ENCODE assay signal across 1 cellular context in genomic region chr18:56647071-56647470, GRCh38.
TF ChIP-seq lines count a peak whose summit lies in the region.

No MANE protein-coding gene starts in this region.

TF ChIP-seq in SK-N-SH, 30 proteins besides CTCF, POLR2A, EP300 and RAD21 (continued from another document):
- TF ChIP-seq USF2 (IDR thresholded peaks at IDR 0.05; ENCODE audit: borderline replicate concordance, low read depth, low read length) (no peak), RFX5 (IDR thresholded peaks at IDR 0.05; ENCODE audit: low read length) (no peak), REST (IDR thresholded peaks at IDR 0.05; ENCODE audit: low read depth, low read length) (no peak), IRF3 (IDR thresholded peaks at IDR 0.05; ENCODE audit: low read depth, low read length) (no peak), YY1 (IDR thresholded peaks at IDR 0.05; ENCODE audit: low read depth) (no peak), RCOR1 (IDR thresholded peaks at IDR 0.05; ENCODE audit: low read length) (no peak), TAF1 (IDR thresholded peaks at IDR 0.05; ENCODE audit: borderline replicate concordance, low read depth, low read length) (no peak), NRF1 (IDR thresholded peaks at IDR 0.05; ENCODE audit: low read depth, low read length) (no peak), USF1 (IDR thresholded peaks at IDR 0.05; ENCODE audit: borderline replicate concordance, low read depth) (no peak), ELF1 (IDR thresholded peaks at IDR 0.05) (no peak), PBX3 (IDR thresholded peaks at IDR 0.05) (no peak), FOXJ3 (CRISPR knock-in tag; IDR thresholded peaks at IDR 0.05) (no peak)
